ENCODE assay signal across 1 cellular context in genomic region chr2:69177785-69178636, GRCh38.
TF ChIP-seq lines count a peak whose summit lies in the region.

No MANE protein-coding gene starts in this region.

TF ChIP-seq in K562, 482 proteins besides CTCF, POLR2A, EP300 and RAD21 (continued from another document and continues in another):
- TF ChIP-seq CBX3 (IDR thresholded peaks at IDR 0.05; ENCODE audit: borderline replicate concordance in 1 of 2, low read length in 2 of 2) (peak in 1 of 2 experiments; percentile 83; a peak in 2 of 3 replicates), RAD51 (IDR thresholded peaks at IDR 0.05; ENCODE audit: borderline replicate concordance, low read depth) (no peak), GABPB1 (CRISPR knock-in tag; IDR thresholded peaks at IDR 0.05) (0 out of 2 replicates have a peak, but pooled peaks have one; percentile 43), NFYB (IDR thresholded peaks at IDR 0.05; ENCODE audit: extremely low read depth, insufficient read length) (no peak), JUND (IDR thresholded peaks at IDR 0.05; ENCODE audit: borderline replicate concordance, low read depth, low read length) (peak; percentile 37; the same call in 1 of the 2 replicates), JUND (tag; IDR thresholded peaks at IDR 0.05; ENCODE audit: borderline replicate concordance, low read depth, low read length) (no peak), KDM5B (IDR thresholded peaks at IDR 0.05; ENCODE audit: insufficient replicate concordance, low read depth, low read length) (peak; percentile 38), NR4A1 (CRISPR knock-in tag; IDR thresholded peaks at IDR 0.05) (no peak), NR4A1 (tag; IDR thresholded peaks at IDR 0.05) (peak; percentile 54; the same call in 1 of the 2 replicates), POLR2G (IDR thresholded peaks at IDR 0.05; ENCODE audit: low read depth, low read length) (peak; percentile 92), CREB3 (tag; conservative IDR thresholded peaks at IDR 0.05; ENCODE audit: low read depth) (peak; percentile 79; the same call in 1 of the 2 replicates), MGA (IDR thresholded peaks at IDR 0.05) (peak; percentile 93), ZFX (CRISPR knock-in tag; IDR thresholded peaks at IDR 0.05) (peak; percentile 88), ZNF551 (CRISPR knock-in tag; IDR thresholded peaks at IDR 0.05) (no peak), NR2C2 (CRISPR knock-in tag; IDR thresholded peaks at IDR 0.05) (no peak), NR2C2 (tag; IDR thresholded peaks at IDR 0.05) (no peak), SMARCE1 (IDR thresholded peaks at IDR 0.05) (0 out of 2 replicates have a peak, but pooled peaks have one; percentile 16), ZNF449 (CRISPR knock-in tag; IDR thresholded peaks at IDR 0.05) (no peak), U2AF1 (optimal IDR thresholded peaks at IDR 0.05; ENCODE audit: low read depth, low read length) (no peak), ZNF217 (CRISPR knock-in tag; IDR thresholded peaks at IDR 0.05) (no peak), RBM17 (IDR thresholded peaks at IDR 0.05; ENCODE audit: borderline replicate concordance, low read depth, low read length) (no peak), ZNF639 (CRISPR knock-in tag; conservative IDR thresholded peaks at IDR 0.05 in 1 of 2, IDR thresholded peaks at IDR 0.05 in 1 of 2) (peak in 1 of 2 experiments; percentile 69; a peak in 2 of 4 replicates), NEUROD1 (IDR thresholded peaks at IDR 0.05; ENCODE audit: borderline replicate concordance, low read depth, low read length, partially characterized antibody) (no peak), POLR3G (IDR thresholded peaks at IDR 0.05; ENCODE audit: extremely low read depth, insufficient read length, insufficient replicate concordance) (no peak), TCF3 (CRISPR knock-in tag; IDR thresholded peaks at IDR 0.05) (0 out of 2 replicates have a peak, but pooled peaks have one; percentile 25), PHF8 (IDR thresholded peaks at IDR 0.05; ENCODE audit: borderline replicate concordance, low read length) (peak; percentile 66), NR1H2 (CRISPR knock-in tag; IDR thresholded peaks at IDR 0.05) (no peak), MYC (IDR thresholded peaks at IDR 0.05; ENCODE audit: low read depth, low read length) (peak; percentile 71), MYC (CRISPR knock-in tag; IDR thresholded peaks at IDR 0.05; ENCODE audit: borderline replicate concordance, low read depth) (peak; percentile 34; the same call in 1 of the 2 replicates), EHMT2 (IDR thresholded peaks at IDR 0.05) (peak; percentile 93), ELF4 (CRISPR knock-in tag; IDR thresholded peaks at IDR 0.05) (no peak), ETV5 (CRISPR knock-in tag; IDR thresholded peaks at IDR 0.05; ENCODE audit: low read depth) (peak; percentile 77; the same call in 1 of the 2 replicates), FOXK2 (conservative IDR thresholded peaks at IDR 0.05 in 1 of 2, IDR thresholded peaks at IDR 0.05 in 1 of 2; ENCODE audit: low read depth in 2 of 2) (peak; percentile 75 to 85; a peak in 3 of 4 replicates), POLR2H (tag; IDR thresholded peaks at IDR 0.05; ENCODE audit: low read depth) (peak; percentile 71), PBX2 (CRISPR knock-in tag; IDR thresholded peaks at IDR 0.05; ENCODE audit: low read depth) (no peak), PBX2 (tag; conservative IDR thresholded peaks at IDR 0.05; ENCODE audit: low read depth) (no peak), ELF1 (tag; IDR thresholded peaks at IDR 0.05) (peak; percentile 73; the same call in 1 of the 2 replicates), ZBTB7A (IDR thresholded peaks at IDR 0.05; ENCODE audit: borderline replicate concordance, control insufficient read depth, low read depth, low read length) (0 out of 2 replicates have a peak, but pooled peaks have one; percentile 20), TBL1XR1 (IDR thresholded peaks at IDR 0.05; ENCODE audit: low read length in 2 of 2) (0 out of 4 replicates have a peak, but pooled peaks of 1 of the 2 experiments have one; percentile 0), ZNF408 (CRISPR knock-in tag; IDR thresholded peaks at IDR 0.05; ENCODE audit: low read depth) (no peak), HDGF (IDR thresholded peaks at IDR 0.05) (0 out of 2 replicates have a peak, but pooled peaks have one; percentile 55)
